ENCODE assay signal across 25 cellular contexts in the genomic region with DNA sequence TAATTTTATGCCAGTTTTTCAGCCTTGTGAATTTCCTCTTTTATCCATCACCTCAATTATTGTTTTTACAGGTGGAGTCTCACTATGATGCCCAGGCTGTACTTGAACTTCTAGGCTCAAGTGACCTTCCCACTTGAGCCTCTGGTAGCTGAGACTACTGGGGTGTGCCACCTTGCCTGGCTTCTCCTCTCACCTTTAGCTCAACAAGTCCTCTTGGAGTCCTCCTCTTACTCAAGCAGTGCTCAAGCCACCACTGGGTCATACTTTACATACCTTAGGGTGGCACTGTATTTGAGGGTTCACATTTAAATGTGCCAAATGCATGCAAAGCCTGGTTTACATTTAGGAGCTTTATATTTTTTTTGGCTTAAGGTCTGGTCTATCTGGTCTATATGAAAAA.
"Had no signal": no experiment of that assay in that cellular context is flagged by ENCODE, and none has a peak within 500 bp of the region (broad histone marks: within the 10 kb centered on the region; RNA-seq: fewer than 3 reads in every experiment).

No MANE protein-coding gene starts in this region.

- H3K4me1 ChIP-seq: suprapubic skin, thyroid gland, transverse colon, upper lobe of left lung, uterus had no signal

- H3K9me3 ChIP-seq: stomach, suprapubic skin, thoracic aorta, thyroid gland, tibial artery, tibial nerve, transverse colon, upper lobe of left lung, uterus, vagina had no signal

- DNase-seq: stimulated activated CD4-positive, alpha-beta T cell treated with anti-CD3 and anti-CD28 coated beads, Interleukin-2, amount 100 ng/mL, for 24 hours; stimulated activated CD4-positive, alpha-beta T cell treated with anti-CD3 and anti-CD28 coated beads, Interleukin-2, amount 100 ng/mL, for 48 hours; stimulated activated CD4-positive, alpha-beta T cell treated with anti-CD3 and anti-CD28 coated beads, Interleukin-4, amount 100 ng/mL, for 1 hour; stimulated activated CD4-positive, alpha-beta T cell treated with anti-CD3 and anti-CD28 coated beads, Interleukin-4, amount 100 ng/mL, for 24 hours; stimulated activated CD4-positive, alpha-beta T cell treated with anti-CD3 and anti-CD28 coated beads, Interleukin-4, amount 100 ng/mL, for 4 hours; stimulated activated CD8-positive, alpha-beta memory T cell treated with anti-CD3 and anti-CD28 coated beads, Interleukin-4, amount 100 ng/mL, for 48 hours; stimulated activated naive B cell treated with anti-CD40 and anti-IgM and Interleukin-4, amounts not matched to agents 10 μg/mL and 1 μg/mL and 100 μg/mL, for 72 hours; stimulated activated naive CD4-positive, alpha-beta T cell; stimulated activated naive CD4-positive, alpha-beta T cell treated with Interleukin-2 at 50 U/mL for 16 hours; stimulated activated naive CD8-positive, alpha-beta T cell treated with anti-CD3 and anti-CD28 coated beads, Interleukin-15, amount 100 ng/mL, for 72 hours; stimulated activated naive CD8-positive, alpha-beta T cell treated with anti-CD3 and anti-CD28 coated beads, Interleukin-15, Interleukin-2, amounts not matched to agents 100 U/mL and 50 U/mL, for 24 hours; stomach; substantia nigra; thyroid gland; tibial artery; transverse colon; trophoblast cell; upper lobe of left lung; uterus had no signal

- H3K4me3 ChIP-seq: stomach, suprapubic skin, thoracic aorta, thyroid gland, tibial artery, tibial nerve, transverse colon, upper lobe of left lung, uterus, vagina had no signal

- ATAC-seq: stimulated activated effector memory CD8-positive, alpha-beta T cell treated with anti-CD3 and anti-CD28 coated beads, Interleukin-12 subunit alpha, Interleukin-12 subunit beta, amount 100 ng/mL, for 72 hours; stimulated activated memory B cell treated with anti-CD40 and anti-IgM and Interleukin-4, amounts not matched to agents 10 μg/mL and 1 μg/mL and 100 μg/mL, for 72 hours; stimulated activated naive B cell treated with anti-CD40 and anti-IgM and Interleukin-4, amounts not matched to agents 10 μg/mL and 1 μg/mL and 100 μg/mL, for 72 hours; stimulated activated naive CD8-positive, alpha-beta T cell treated with anti-CD3 and anti-CD28 coated beads, Interleukin-15, amount 100 ng/mL, for 72 hours; stimulated activated naive CD8-positive, alpha-beta T cell treated with anti-CD3 and anti-CD28 coated beads, Interleukin-15, Interleukin-2, amounts not matched to agents 100 U/mL and 50 U/mL, for 24 hours had no signal

- H3K27ac ChIP-seq: stomach, suprapubic skin, thoracic aorta, thyroid gland, tibial artery, tibial nerve, transverse colon, upper lobe of left lung, uterus, vagina had no signal

- H3K36me3 ChIP-seq: stomach, suprapubic skin, thoracic aorta, thyroid gland, tibial artery, tibial nerve, transverse colon, upper lobe of left lung, uterus, vagina had no signal

- H3K27me3 ChIP-seq: suprapubic skin, thyroid gland, tibial artery, tibial nerve, transverse colon, upper lobe of left lung, uterus, vagina had no signal
